ENCODE assay signal across 27 cellular contexts in the genomic region with DNA sequence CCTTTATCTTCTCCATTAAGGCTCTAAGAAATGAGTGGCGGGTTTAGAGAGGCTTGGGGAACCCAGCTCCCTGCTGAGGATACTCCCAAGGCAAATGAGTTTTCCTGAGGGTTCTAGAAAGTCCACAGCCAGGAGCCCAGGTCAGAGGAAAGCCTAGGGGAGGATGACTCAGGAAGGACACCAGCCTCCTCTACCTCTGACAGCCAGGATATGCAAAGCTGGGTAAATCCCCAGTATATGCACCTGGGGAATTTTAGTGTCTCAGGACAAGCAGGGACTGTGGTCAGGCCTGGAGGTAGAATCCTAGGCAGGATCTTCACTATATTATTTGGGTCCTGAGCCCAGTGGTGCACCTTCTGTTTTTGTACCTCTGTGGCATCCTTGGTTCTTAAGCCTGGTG. TPM values are rescaled to one million over a fixed set of nuclear protein-coding genes. Genes with fewer than 3 reads are reported as not detected.
DNase-seq lines count a peak whose midpoint lies in the region; ATAC-seq, FAIRE-seq and TF ChIP-seq lines count a peak whose summit lies in the region.
"Had no signal": no experiment of that assay in that cellular context is flagged by ENCODE, and none has a peak within 500 bp of the region (broad histone marks: within the 10 kb centered on the region; RNA-seq: fewer than 3 reads in every experiment).

No MANE protein-coding gene starts in this region.

- no peak for TF ChIP-seq EP300 in stomach (IDR thresholded peaks at IDR 0.05)

- H3K36me3 Mint-ChIP-seq in GM23338 (ENCODE audit: low read depth): no peaks in the 10 kb centered on the region
- H3K36me3 Mint-ChIP-seq: CD4-positive, alpha-beta memory T cell had no signal

- peaks cover 4% of the 10 kb centered on the region for H3K27me3 Mint-ChIP-seq in GM23338 (ENCODE audit: insufficient read depth, low read depth, poor library complexity)

- no peak for TF ChIP-seq POLR2A in GM12891 (IDR thresholded peaks at IDR 0.05; ENCODE audit: low read depth, low read length)
- TF ChIP-seq POLR2A in stomach (IDR thresholded peaks at IDR 0.05): no peak

- H3K9me2 ChIP-seq in GM23338 (ENCODE audit: insufficient read depth): no peaks in the 10 kb centered on the region

- no peak overlapping the region for H3K4me2 ChIP-seq in GM23338
- H3K4me2 ChIP-seq: A549 had no signal

- 79 to 100% (median 100%) methylated on average over 1 of the region's 1 CpG for WGBS in stomach, 5 donors

- peak; percentile 61 for ATAC-seq in GM21825 (IDR thresholded peaks at IDR 0.05; ENCODE audit: unreplicated experiment)
- peak; percentile 40; the same call in 1 of the 3 replicates for ATAC-seq in RWPE2 (ENCODE audit: low read depth)
- peak; percentile 67 for ATAC-seq in foreskin keratinocyte
- no peak for ATAC-seq in GM21723 (IDR thresholded peaks at IDR 0.05; ENCODE audit: unreplicated experiment)
- ATAC-seq in GM23338: no peak
- ATAC-seq in GM18861 (IDR thresholded peaks at IDR 0.05; ENCODE audit: unreplicated experiment): no peak
- ATAC-seq: A549, PC-3, Right ventricle myocardium inferior, SK-N-SH treated with all-trans-retinoic acid at 6 μM for 48 hours, T-helper 17 cell had no signal

- H3K79me2 ChIP-seq in GM23338 (replicated peaks; ENCODE audit: insufficient read depth): no peaks in the 10 kb centered on the region

- intact Hi-C loops in stomach (cut with DNase I; ENCODE audit: low total_unique reads): no loop called here

- H3K27me3 ChIP-seq in RWPE2 (ENCODE audit: insufficient read depth, poor library complexity, severe bottlenecking) (no peaks in the 10 kb centered on the region), foreskin keratinocyte (peaks cover 46% of the 10 kb centered on the region), stomach (no peaks in the 10 kb centered on the region), GM23338 (ENCODE audit: insufficient read depth) (no peaks in the 10 kb centered on the region)

- peaks cover 2% of the 10 kb centered on the region; the same call in 1 of the 3 replicates for H3K4me1 Mint-ChIP-seq in GM23338
- H3K4me1 Mint-ChIP-seq: CD4-positive, alpha-beta memory T cell; T-helper 17 cell had no signal

- no peak for TF ChIP-seq CTCF in RWPE2 (IDR thresholded peaks at IDR 0.05; ENCODE audit: poor library complexity, severe bottlenecking)
- TF ChIP-seq CTCF in foreskin keratinocyte (conservative IDR thresholded peaks at IDR 0.05): no peak
- TF ChIP-seq CTCF in stomach (IDR thresholded peaks at IDR 0.05): no peak
- TF ChIP-seq CTCF in GM23338 (conservative IDR thresholded peaks at IDR 0.05; ENCODE audit: low read depth in 2 of 2): no peak

- H3K27ac ChIP-seq in RWPE2 (ENCODE audit: poor library complexity, severe bottlenecking) (no peak overlapping the region), foreskin keratinocyte (no peak overlapping the region), stomach (no peak overlapping the region), GM23338 (ENCODE audit: low read depth) (no peak overlapping the region)
- H3K27ac ChIP-seq: A549, SJCRH30 had no signal

- H3K9me3 Mint-ChIP-seq in GM23338: no peaks in the 10 kb centered on the region
- H3K9me3 Mint-ChIP-seq: CD4-positive, alpha-beta memory T cell; H9 had no signal

- H3K9me3 ChIP-seq in RWPE2 (ENCODE audit: severe bottlenecking): no peaks in the 10 kb centered on the region
- no peaks in the 10 kb centered on the region for H3K9me3 ChIP-seq in stomach
- H3K9me3 ChIP-seq: A549, SJCRH30 had no signal

- H4K20me1 ChIP-seq in GM23338 (replicated peaks; ENCODE audit: insufficient read depth): no peaks in the 10 kb centered on the region

- no peak for FAIRE-seq in GM12891 (lab: Jason Lieb, UNC)
- FAIRE-seq: A549 had no signal

- no peak overlapping the region for H2AFZ ChIP-seq in GM23338

- DNase-seq in GM12891 (ENCODE audit: insufficient read length, low spot score): no peak
- no peak for DNase-seq in RWPE2 (ENCODE audit: low spot score)
- peak; percentile 38 to 54 for DNase-seq in foreskin keratinocyte
- DNase-seq in stomach: no peak
- DNase-seq in GM23338 (ENCODE audit: low spot score): no peak
- DNase-seq: C1 segment of cervical spinal cord; CD4-positive, alpha-beta memory T cell; COR-L47; DMS79; EL; GF-D8; H9; NCI-H1092; NCI-H1436; NCI-H2029; NCI-H446; NCI-H524 treated with DMSO at 0.1 percent for 48 hours; NCI-H774; PC-3; SJCRH30; T-helper 17 cell had no signal

- no peaks in the 10 kb centered on the region for H3F3A ChIP-seq in GM23338 (replicated peaks; ENCODE audit: low read depth)

- H3K36me3 ChIP-seq in RWPE2 (ENCODE audit: low read depth) (no peaks in the 10 kb centered on the region), stomach (no peaks in the 10 kb centered on the region), GM23338 (ENCODE audit: insufficient read depth) (no peaks in the 10 kb centered on the region)
- H3K36me3 ChIP-seq: SJCRH30 had no signal

- H3K27ac Mint-ChIP-seq in GM23338: no peak overlapping the region; the same call in 1 of the 2 replicates
- H3K27ac Mint-ChIP-seq: CD4-positive, alpha-beta memory T cell; H9; T-helper 17 cell had no signal

- no peak overlapping the region for H3K4me3 Mint-ChIP-seq in GM23338
- H3K4me3 Mint-ChIP-seq: CD4-positive, alpha-beta memory T cell; H9; T-helper 17 cell had no signal

- no peak overlapping the region for H3K4me3 ChIP-seq in RWPE2 (ENCODE audit: severe bottlenecking)
- H3K4me3 ChIP-seq in stomach: no peak overlapping the region
- no peak overlapping the region for H3K4me3 ChIP-seq in GM23338
- H3K4me3 ChIP-seq: A549, SJCRH30 had no signal

- H3K4me1 ChIP-seq in RWPE2 (ENCODE audit: insufficient read depth, poor library complexity, severe bottlenecking) (no peaks in the 10 kb centered on the region), foreskin keratinocyte (no peaks in the 10 kb centered on the region), stomach (peaks cover 7 to 13% (median 11%) of the 10 kb centered on the region in 4 donors), GM23338 (ENCODE audit: insufficient read depth) (no peaks in the 10 kb centered on the region)
- H3K4me1 ChIP-seq: A549 had no signal

TF ChIP-seq in GM12891, 5 proteins besides CTCF, POLR2A, EP300 and RAD21:
- TF ChIP-seq SPI1 (IDR thresholded peaks at IDR 0.05; ENCODE audit: low read depth, low read length) (no peak), POLR2AphosphoS5 (IDR thresholded peaks at IDR 0.05; ENCODE audit: low read depth, low read length) (no peak), POU2F2 (IDR thresholded peaks at IDR 0.05; ENCODE audit: low read depth, low read length) (peak; percentile 53; the same call in 1 of the 2 replicates)
TF ChIP-seq in GM12891: peak in this region for 1.

TF ChIP-seq in GM23338, 12 proteins besides CTCF, POLR2A, EP300 and RAD21 (continues in another document):
- TF ChIP-seq, protein P1, sequence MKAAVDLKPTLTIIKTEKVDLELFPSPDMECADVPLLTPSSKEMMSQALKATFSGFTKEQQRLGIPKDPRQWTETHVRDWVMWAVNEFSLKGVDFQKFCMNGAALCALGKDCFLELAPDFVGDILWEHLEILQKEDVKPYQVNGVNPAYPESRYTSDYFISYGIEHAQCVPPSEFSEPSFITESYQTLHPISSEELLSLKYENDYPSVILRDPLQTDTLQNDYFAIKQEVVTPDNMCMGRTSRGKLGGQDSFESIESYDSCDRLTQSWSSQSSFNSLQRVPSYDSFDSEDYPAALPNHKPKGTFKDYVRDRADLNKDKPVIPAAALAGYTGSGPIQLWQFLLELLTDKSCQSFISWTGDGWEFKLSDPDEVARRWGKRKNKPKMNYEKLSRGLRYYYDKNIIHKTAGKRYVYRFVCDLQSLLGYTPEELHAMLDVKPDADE (IDR thresholded peaks at IDR 0.05): no peak

RNA-seq across cellular contexts. Expression of gene WNT4, which starts 23.5 kb away (rescaled TPM):
- polyA plus RNA-seq in GM12891 (2012; ENCODE audit: low read depth, missing spikeins): 0.13 TPM
- total RNA-seq in foreskin keratinocyte (0.21 and 0.24 TPM in 2 replicates), stomach (1 to 10 TPM in 2 of 5 donors, under 1 TPM in 3; 0.58 to 5.4 (median 0.89) TPM)
- polyA plus RNA-seq in foreskin keratinocyte (0.17 and 0.26 TPM in 2 replicates), stomach (1 to 10 TPM; 4.5 to 10.0 (median 9.5) TPM), GM23338 (2016; fragmentation: Nextera tagmentation; extraction: Ambion mirVana) (0.26 and 0.79 TPM in 2 replicates)
- total RNA-seq in GM23338 (2014; rRNA removed; shearing (Covaris generic)): 0.59 TPM in 1 of 2 replicates, not detected in the other
- total RNA-seq: CD4-positive, alpha-beta memory T cell; Right ventricle myocardium inferior; T-helper 17 cell had no signal

Comparison
In these comparisons a context has a peak if more than half of its experiments do, and no peak if none do; other contexts are left out.
1. DNase-seq: peak in foreskin keratinocyte (2 of 2); none in GM12891 (single experiment), RWPE2 (single experiment), stomach (single experiment) and GM23338 (single experiment).
2. ATAC-seq: peak in GM21825 (single experiment), RWPE2 (single experiment) and foreskin keratinocyte (single experiment); none in GM21723 (single experiment), GM23338 (single experiment) and GM18861 (single experiment).